Comparison of ENCODE assay signal across 1 cellular context in the genomic region with DNA sequence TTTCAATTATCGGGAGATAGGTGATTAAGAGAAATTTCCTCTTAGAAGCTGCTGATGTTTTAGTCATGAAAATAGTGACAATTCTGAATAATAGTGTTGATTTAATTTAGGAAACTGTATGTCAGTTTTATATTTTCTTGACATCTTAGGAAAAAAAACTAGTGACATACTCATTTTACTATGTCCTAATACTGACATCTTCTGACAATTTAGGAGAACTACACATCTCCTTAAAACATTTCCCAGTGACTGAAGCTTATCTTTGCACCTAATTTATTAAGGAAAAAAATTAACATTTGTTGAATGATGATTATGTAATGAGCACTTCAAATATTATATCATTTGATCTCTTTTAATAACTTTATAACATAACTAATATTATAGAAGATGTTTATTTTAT.
TF ChIP-seq lines count a peak whose summit lies in the region.

No MANE protein-coding gene starts in this region.

TF ChIP-seq in SK-N-SH treated with all-trans-retinoic acid at 6 μM for 48 hours, 23 proteins besides CTCF, POLR2A, EP300 and RAD21 (continued from another document):
- TF ChIP-seq, protein P1, sequence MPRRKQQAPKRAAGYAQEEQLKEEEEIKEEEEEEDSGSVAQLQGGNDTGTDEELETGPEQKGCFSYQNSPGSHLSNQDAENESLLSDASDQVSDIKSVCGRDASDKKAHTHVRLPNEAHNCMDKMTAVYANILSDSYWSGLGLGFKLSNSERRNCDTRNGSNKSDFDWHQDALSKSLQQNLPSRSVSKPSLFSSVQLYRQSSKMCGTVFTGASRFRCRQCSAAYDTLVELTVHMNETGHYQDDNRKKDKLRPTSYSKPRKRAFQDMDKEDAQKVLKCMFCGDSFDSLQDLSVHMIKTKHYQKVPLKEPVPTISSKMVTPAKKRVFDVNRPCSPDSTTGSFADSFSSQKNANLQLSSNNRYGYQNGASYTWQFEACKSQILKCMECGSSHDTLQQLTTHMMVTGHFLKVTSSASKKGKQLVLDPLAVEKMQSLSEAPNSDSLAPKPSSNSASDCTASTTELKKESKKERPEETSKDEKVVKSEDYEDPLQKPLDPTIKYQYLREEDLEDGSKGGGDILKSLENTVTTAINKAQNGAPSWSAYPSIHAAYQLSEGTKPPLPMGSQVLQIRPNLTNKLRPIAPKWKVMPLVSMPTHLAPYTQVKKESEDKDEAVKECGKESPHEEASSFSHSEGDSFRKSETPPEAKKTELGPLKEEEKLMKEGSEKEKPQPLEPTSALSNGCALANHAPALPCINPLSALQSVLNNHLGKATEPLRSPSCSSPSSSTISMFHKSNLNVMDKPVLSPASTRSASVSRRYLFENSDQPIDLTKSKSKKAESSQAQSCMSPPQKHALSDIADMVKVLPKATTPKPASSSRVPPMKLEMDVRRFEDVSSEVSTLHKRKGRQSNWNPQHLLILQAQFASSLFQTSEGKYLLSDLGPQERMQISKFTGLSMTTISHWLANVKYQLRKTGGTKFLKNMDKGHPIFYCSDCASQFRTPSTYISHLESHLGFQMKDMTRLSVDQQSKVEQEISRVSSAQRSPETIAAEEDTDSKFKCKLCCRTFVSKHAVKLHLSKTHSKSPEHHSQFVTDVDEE (CRISPR knock-in tag; IDR thresholded peaks at IDR 0.05), result no peak
TF ChIP-seq in SK-N-SH treated with all-trans-retinoic acid at 6 μM for 48 hours: peak in this region for 0.
